16 cellular contexts compared by ENCODE assay signal in the genomic region with DNA sequence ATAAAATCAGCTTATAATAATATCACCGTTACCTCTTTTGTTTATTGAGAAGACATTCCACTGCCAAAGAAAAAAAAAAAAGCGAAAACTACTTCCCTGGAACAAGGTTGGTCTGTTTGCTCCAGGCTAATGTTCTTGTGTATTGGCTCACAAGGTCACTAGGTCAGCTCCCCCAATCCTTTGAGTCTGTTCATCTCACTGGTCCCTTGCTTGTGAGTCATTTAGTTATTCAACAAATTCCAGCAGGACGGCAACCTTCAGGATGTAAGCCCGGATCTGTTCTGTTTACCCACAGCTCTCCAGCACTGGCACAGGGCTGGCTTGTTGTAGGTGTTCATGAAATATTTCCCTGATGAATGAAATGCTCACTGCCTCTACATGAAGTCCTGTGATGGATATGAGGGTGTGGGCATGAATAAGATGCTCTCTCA. TPM values are rescaled to one million over a fixed set of nuclear protein-coding genes. Genes with fewer than 3 reads are reported as not detected.
DNase-seq lines count a peak whose midpoint lies in the region; ATAC-seq and TF ChIP-seq lines count a peak whose summit lies in the region.
"Had no signal": no experiment of that assay in that cellular context is flagged by ENCODE, and none has a peak within 500 bp of the region (broad histone marks: within the 10 kb centered on the region; RNA-seq: fewer than 3 reads in every experiment).

No MANE protein-coding gene starts in this region.

- no peak overlapping the region for H3K4me3 ChIP-seq in breast epithelium
- H3K4me3 ChIP-seq in left lung = no peak overlapping the region
- H3K4me3 ChIP-seq: smooth muscle cell, tibial nerve had no signal

- H3K27me3 ChIP-seq in breast epithelium = peaks cover 0 to 6% of the 10 kb centered on the region in 2 donors
- peaks cover 20 to 71% of the 10 kb centered on the region in 2 donors for H3K27me3 ChIP-seq in left lung

- TF ChIP-seq POLR2A in breast epithelium (IDR thresholded peaks at IDR 0.05) = no peak

- H3K9me3 ChIP-seq in breast epithelium (no peaks in the 10 kb centered on the region), left lung (no peaks in the 10 kb centered on the region)
- H3K9me3 ChIP-seq: tibial nerve had no signal

- H3K27ac ChIP-seq in breast epithelium (peak overlapping the region; percentile 14 to 55), left lung (no peak overlapping the region)
- H3K27ac ChIP-seq: tibial nerve had no signal

- H3K36me3 ChIP-seq in breast epithelium = no peaks in the 10 kb centered on the region
- no peaks in the 10 kb centered on the region for H3K36me3 ChIP-seq in left lung
- H3K36me3 ChIP-seq: tibial nerve had no signal

- H3K4me1 ChIP-seq in breast epithelium = no peaks in the 10 kb centered on the region
- no peaks in the 10 kb centered on the region for H3K4me1 ChIP-seq in left lung

- intact Hi-C loops in breast epithelium (cut with DNase I; ENCODE audit: low total_unique reads) (loop anchor here (5.0 kb wide), 1 partner anchor 252 kb away; no protein-coding TSS in a partner anchor), left lung (cut with DNase I) (no loop called here)

- peak; percentile 47 for DNase-seq in AG08396 (ENCODE audit: low spot score)
- DNase-seq in LHCN-M2 (ENCODE audit: low read depth) = peak; percentile 53
- peak in 1 of 2 donors; percentile 63 for DNase-seq in breast epithelium (ENCODE audit: low spot score in 2 of 2)
- DNase-seq in left lung = no peak
- no peak for DNase-seq in NCI-H2107 (lab: John Stamatoyannopoulos, UW)
- DNase-seq in HUDEP-2 (lab: John Stamatoyannopoulos, UW; ENCODE audit: unreplicated experiment in 76 of 76) = no peak
- no peak for DNase-seq in NCI-H1417 treated with DMSO at 0.1 percent for 48 hours (lab: John Stamatoyannopoulos, UW)
- DNase-seq: AML-193; GF-D8; hippocampal formation; NCI-H1092 treated with DMSO at 0.1 percent for 48 hours; NK-92 treated with Interleukin-12 subunit alpha and Interleukin-12 subunit beta, amount 100 ng/mL, for 24 hours; T-helper 2 cell had no signal

- ATAC-seq in left lung (peak; percentile 85), HG02970 (IDR thresholded peaks at IDR 0.05; ENCODE audit: low FRiP score, unreplicated experiment) (no peak)

- TF ChIP-seq CTCF in breast epithelium (IDR thresholded peaks at IDR 0.05) (no peak), left lung (IDR thresholded peaks at IDR 0.05) (no peak)

RNA-seq across cellular contexts. Expression of gene ARHGAP40, which starts 3.3 kb away (rescaled TPM):
- total RNA-seq in LHCN-M2 (2014; rRNA removed) (not detected in 2 replicates), breast epithelium (10 to 100 TPM in 2 of 3 donors, not detected in 1; 33.8 to 35.9 TPM), left lung (under 1 TPM in 1 of 2 donors, not detected in 1; 0.44 TPM)
- not detected for polyA plus RNA-seq in LHCN-M2 (2012)
- total RNA-seq: tibial nerve had no signal
- polyA plus RNA-seq: smooth muscle cell had no signal

RNA-seq across cellular contexts. Expression of gene ADIG, which starts 23.9 kb away (rescaled TPM):
- total RNA-seq in LHCN-M2 (2014; rRNA removed) (not detected in 2 replicates), breast epithelium (not detected), left lung (not detected)
- not detected for polyA plus RNA-seq in LHCN-M2 (2012)
- total RNA-seq: smooth muscle cell, tibial nerve had no signal
- polyA plus RNA-seq: smooth muscle cell had no signal

Comparison
In these comparisons a context has a peak if more than half of its experiments do, and no peak if none do; other contexts are left out.
1. DNase-seq: peak in AG08396 (single experiment) and LHCN-M2 (single experiment); none in left lung (0 of 2), NCI-H2107 (single experiment), HUDEP-2 (0 of 76) and NCI-H1417 treated with DMSO at 0.1 percent for 48 hours (single experiment).
2. H3K27ac ChIP-seq: peak in breast epithelium (2 of 2); none in left lung (0 of 2).